In the genomic region with DNA sequence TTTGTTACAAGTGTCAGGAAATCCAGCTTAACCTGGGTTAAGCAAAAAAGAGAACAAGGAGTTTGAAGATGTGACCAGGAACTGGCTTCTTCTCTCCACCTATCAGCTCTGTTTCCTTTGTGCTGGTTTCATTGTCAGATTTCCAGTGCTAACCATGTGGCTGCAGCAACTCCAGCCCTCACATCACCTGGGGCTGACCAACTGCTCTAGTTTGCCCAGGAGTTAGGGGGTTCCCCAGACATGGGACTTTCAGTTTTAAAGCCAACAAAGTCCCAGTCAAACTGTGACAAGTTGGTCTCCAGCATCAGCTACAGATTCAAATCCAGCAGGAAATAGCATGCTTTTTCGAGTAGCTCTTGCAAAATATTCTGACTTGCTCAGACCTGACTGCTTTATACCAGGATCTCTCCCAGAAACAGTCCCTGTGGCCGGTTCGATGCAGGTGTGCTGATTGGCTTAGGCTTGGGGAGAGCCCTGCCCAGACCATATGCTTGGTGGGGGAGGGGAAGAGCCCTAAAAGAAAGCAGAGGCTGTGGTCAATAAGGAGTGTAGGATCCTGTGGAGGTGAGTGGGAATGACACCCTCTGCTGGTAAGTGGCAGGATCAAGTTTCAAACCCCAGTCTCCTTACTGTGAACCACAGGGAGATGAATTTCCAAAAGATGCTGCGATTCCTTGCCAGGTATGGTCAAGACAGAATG, we compare ENCODE assay signal across 8 cellular contexts. TPM values are rescaled to one million over a fixed set of nuclear protein-coding genes. Genes with fewer than 3 reads are reported as not detected.
A peak's percentile ranks its signal among the peaks of the same experiment; 100 is the strongest.
DNase-seq lines count a peak whose midpoint lies in the region; ATAC-seq and TF ChIP-seq lines count a peak whose summit lies in the region.

No MANE protein-coding gene starts in this region.

- peak overlapping the region; percentile 11; the same call in 1 of the 2 replicates for H3K4me2 ChIP-seq in GM23338

- no peaks in the 10 kb centered on the region for H3F3A ChIP-seq in GM23338 (replicated peaks; ENCODE audit: low read depth)

- H3K4me3 Mint-ChIP-seq in GM23338: no peak overlapping the region
- H3K4me3 Mint-ChIP-seq in activated CD4-positive, alpha-beta T cell treated with anti-CD3 and anti-CD28 coated beads, Interleukin-2, amount 10 ng/mL, durations not matched to agents 7 days and 5 days: no peak overlapping the region
- H3K4me3 Mint-ChIP-seq in activated naive CD8-positive, alpha-beta T cell treated with anti-CD3 and anti-CD28 coated beads for 36 hours: no peak overlapping the region

- POLR2A ChIA-PET in activated CD4-positive, alpha-beta T cell treated with anti-CD3 and anti-CD28 coated beads, Interleukin-2, amount 10 ng/mL, durations not matched to agents 7 days and 5 days (lab: Charles Lee): no interaction called here

- H3K36me3 Mint-ChIP-seq in GM23338 (ENCODE audit: low read depth): no peaks in the 10 kb centered on the region
- no peaks in the 10 kb centered on the region for H3K36me3 Mint-ChIP-seq in activated CD4-positive, alpha-beta T cell treated with anti-CD3 and anti-CD28 coated beads, Interleukin-2, amount 10 ng/mL, durations not matched to agents 7 days and 5 days (ENCODE audit: low read depth)
- H3K36me3 Mint-ChIP-seq in activated naive CD8-positive, alpha-beta T cell treated with anti-CD3 and anti-CD28 coated beads for 36 hours: no peaks in the 10 kb centered on the region

- peak; percentile 55 for DNase-seq in NCI-H2171 treated with DMSO at 0.1 percent for 48 hours (lab: John Stamatoyannopoulos, UW)
- DNase-seq in NCI-H2171 (lab: John Stamatoyannopoulos, UW): no peak
- peak; percentile 91 for DNase-seq in GM23338 (ENCODE audit: low spot score)
- DNase-seq in LoVo (ENCODE audit: low spot score): peak; percentile 32
- peak; percentile 45 for DNase-seq in astrocyte of the hippocampus (ENCODE audit: low read depth, low spot score)
- no peak for DNase-seq in left lung
- no peak for DNase-seq in activated CD4-positive, alpha-beta T cell treated with anti-CD3 and anti-CD28 coated beads, Interleukin-2, amount 10 ng/mL, durations not matched to agents 7 days and 5 days
- no peak for DNase-seq in activated naive CD8-positive, alpha-beta T cell treated with anti-CD3 and anti-CD28 coated beads for 36 hours

- H3K36me3 ChIP-seq in GM23338 (ENCODE audit: insufficient read depth) (no peaks in the 10 kb centered on the region), left lung (no peaks in the 10 kb centered on the region)

- H3K4me1 ChIP-seq in GM23338 (ENCODE audit: insufficient read depth): peaks cover 3% of the 10 kb centered on the region; the same call in 1 of the 2 replicates
- no peaks in the 10 kb centered on the region for H3K4me1 ChIP-seq in left lung

- H2AFZ ChIP-seq in GM23338: peak overlapping the region; percentile 72

- H3K27me3 Mint-ChIP-seq in GM23338 (ENCODE audit: insufficient read depth, low read depth, poor library complexity): peaks cover 3% of the 10 kb centered on the region
- H3K27me3 Mint-ChIP-seq in activated CD4-positive, alpha-beta T cell treated with anti-CD3 and anti-CD28 coated beads, Interleukin-2, amount 10 ng/mL, durations not matched to agents 7 days and 5 days: no peaks in the 10 kb centered on the region
- H3K27me3 Mint-ChIP-seq in activated naive CD8-positive, alpha-beta T cell treated with anti-CD3 and anti-CD28 coated beads for 36 hours: no peaks in the 10 kb centered on the region

- H3K27me3 ChIP-seq in GM23338 (ENCODE audit: insufficient read depth): no peaks in the 10 kb centered on the region
- H3K27me3 ChIP-seq in left lung: no peaks in the 10 kb centered on the region

- TF ChIP-seq CTCF in GM23338 (conservative IDR thresholded peaks at IDR 0.05; ENCODE audit: low read depth in 2 of 2) (peak; percentile 66 to 82), left lung (IDR thresholded peaks at IDR 0.05) (peak in 1 of 2 donors; percentile 22)

- H3K79me2 ChIP-seq in GM23338 (replicated peaks; ENCODE audit: insufficient read depth): no peaks in the 10 kb centered on the region

- H3K27ac Mint-ChIP-seq in GM23338: no peak overlapping the region
- no peak overlapping the region for H3K27ac Mint-ChIP-seq in activated CD4-positive, alpha-beta T cell treated with anti-CD3 and anti-CD28 coated beads, Interleukin-2, amount 10 ng/mL, durations not matched to agents 7 days and 5 days
- no peak overlapping the region for H3K27ac Mint-ChIP-seq in activated naive CD8-positive, alpha-beta T cell treated with anti-CD3 and anti-CD28 coated beads for 36 hours

- H3K9me3 ChIP-seq in left lung: no peaks in the 10 kb centered on the region

- intact Hi-C loops in left lung (cut with DNase I): no loop called here

- peak; percentile 100 for ATAC-seq in GM23338
- ATAC-seq in left lung: peak; percentile 80

- no peaks in the 10 kb centered on the region; the same call in 2 of the 3 replicates for H3K9me3 Mint-ChIP-seq in GM23338
- no peaks in the 10 kb centered on the region for H3K9me3 Mint-ChIP-seq in activated CD4-positive, alpha-beta T cell treated with anti-CD3 and anti-CD28 coated beads, Interleukin-2, amount 10 ng/mL, durations not matched to agents 7 days and 5 days
- H3K9me3 Mint-ChIP-seq in activated naive CD8-positive, alpha-beta T cell treated with anti-CD3 and anti-CD28 coated beads for 36 hours: no peaks in the 10 kb centered on the region

- no peak overlapping the region for H3K27ac ChIP-seq in GM23338 (ENCODE audit: low read depth)
- H3K27ac ChIP-seq in left lung: no peak overlapping the region

- H4K20me1 ChIP-seq in GM23338 (replicated peaks; ENCODE audit: insufficient read depth): no peaks in the 10 kb centered on the region

- H3K4me3 ChIP-seq in GM23338 (no peak overlapping the region), left lung (no peak overlapping the region)

- peaks cover 2% of the 10 kb centered on the region; the same call in 1 of the 2 replicates for H3K9me2 ChIP-seq in GM23338 (ENCODE audit: insufficient read depth)

- peaks cover 6% of the 10 kb centered on the region for H3K4me1 Mint-ChIP-seq in GM23338
- no peaks in the 10 kb centered on the region for H3K4me1 Mint-ChIP-seq in activated CD4-positive, alpha-beta T cell treated with anti-CD3 and anti-CD28 coated beads, Interleukin-2, amount 10 ng/mL, durations not matched to agents 7 days and 5 days
- no peaks in the 10 kb centered on the region for H3K4me1 Mint-ChIP-seq in activated naive CD8-positive, alpha-beta T cell treated with anti-CD3 and anti-CD28 coated beads for 36 hours

- CTCF ChIA-PET in activated CD4-positive, alpha-beta T cell treated with anti-CD3 and anti-CD28 coated beads, Interleukin-2, amount 10 ng/mL, durations not matched to agents 7 days and 5 days (lab: Charles Lee): interaction anchor here (0.9 to 1.4 kb wide), 3 partner anchors 16 to 130 kb away, joined by 3 read pairs; no protein-coding TSS in a partner anchor

TF ChIP-seq in GM23338, 12 proteins besides CTCF, POLR2A, EP300 and RAD21 (continues in another document):
- TF ChIP-seq CREB1 (CRISPR knock-in tag; IDR thresholded peaks at IDR 0.05; ENCODE audit: low read depth): no peak

RNA-seq across cellular contexts. Expression of gene KCNE4, which starts 49.5 kb away (rescaled TPM):
- not detected in 2 replicates for total RNA-seq in GM23338 (2014; rRNA removed; shearing (Covaris generic))
- not detected in 2 replicates for polyA plus RNA-seq in GM23338 (2016; fragmentation: Nextera tagmentation; extraction: Ambion mirVana)
- total RNA-seq in left lung: 1 to 10 TPM; 2.4 to 5.9 TPM
- total RNA-seq in activated CD4-positive, alpha-beta T cell treated with anti-CD3 and anti-CD28 coated beads, Interleukin-2, amount 10 ng/mL, durations not matched to agents 7 days and 5 days: not detected
- total RNA-seq in activated naive CD8-positive, alpha-beta T cell treated with anti-CD3 and anti-CD28 coated beads for 36 hours: not detected

Comparison
In these comparisons a context has a peak if more than half of its experiments do, and no peak if none do; other contexts are left out.
1. DNase-seq: peak in NCI-H2171 treated with DMSO at 0.1 percent for 48 hours (single experiment), GM23338 (single experiment), LoVo (single experiment) and astrocyte of the hippocampus (single experiment); none in NCI-H2171 (single experiment), left lung (0 of 2), activated CD4-positive, alpha-beta T cell treated with anti-CD3 and anti-CD28 coated beads, Interleukin-2, amount 10 ng/mL, durations not matched to agents 7 days and 5 days (single experiment) and activated naive CD8-positive, alpha-beta T cell treated with anti-CD3 and anti-CD28 coated beads for 36 hours (single experiment).